18 cellular contexts compared by ENCODE assay signal in the genomic region with DNA sequence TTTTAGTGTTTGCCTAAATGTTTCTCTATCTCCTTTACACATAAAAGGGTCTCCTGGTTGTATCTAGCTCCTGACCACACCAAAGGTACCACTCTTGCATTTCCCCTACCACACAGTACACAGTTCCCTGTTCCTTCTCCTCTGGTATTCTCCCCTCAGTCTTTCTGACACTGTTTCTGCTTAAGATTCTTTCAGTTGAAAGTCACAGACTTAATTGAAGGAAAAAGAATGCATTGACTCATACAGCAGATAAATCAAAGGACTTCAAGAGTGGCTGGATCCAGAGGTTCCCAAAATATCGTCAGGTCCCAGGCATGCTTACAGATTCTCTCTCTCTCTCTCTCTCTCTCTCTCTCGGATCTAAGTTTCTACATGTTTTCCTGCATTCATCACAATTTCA.
DNase-seq lines count a peak whose midpoint lies in the region; ATAC-seq and TF ChIP-seq lines count a peak whose summit lies in the region.
"Had no signal": no experiment of that assay in that cellular context is flagged by ENCODE, and none has a peak within 500 bp of the region (broad histone marks: within the 10 kb centered on the region; RNA-seq: fewer than 3 reads in every experiment).

No MANE protein-coding gene starts in this region.

- H3K27ac ChIP-seq in HEK293 (ENCODE audit: extremely low read depth, low read depth, low read length), result no peak overlapping the region
- H3K27ac ChIP-seq in brain microvascular endothelial cell, result no peak overlapping the region
- H3K27ac ChIP-seq: thoracic aorta had no signal

- TF ChIP-seq CTCF in HEK293 (tag by site-specific recombination; IDR thresholded peaks at IDR 0.05), result no peak
- TF ChIP-seq CTCF in brain microvascular endothelial cell (IDR thresholded peaks at IDR 0.05; ENCODE audit: low read depth, low read length, missing control alignments), result no peak

- ATAC-seq in HG02973 (IDR thresholded peaks at IDR 0.05; ENCODE audit: unreplicated experiment), result no peak
- ATAC-seq: T-cell had no signal

- in situ Hi-C loops in brain microvascular endothelial cell (cut with HindIII; ENCODE audit: low pct_ligation_motif_present, low sequenced_read_pairs), result no loop called here

- H3K9me3 ChIP-seq in HEK293 (ENCODE audit: control insufficient read depth, insufficient read depth, low read depth, low read length), result no peaks in the 10 kb centered on the region
- H3K9me3 ChIP-seq: thoracic aorta had no signal

- H3K4me1 ChIP-seq in HEK293 (ENCODE audit: control insufficient read depth, insufficient read depth, low read length), result peaks cover under 1% of the 10 kb centered on the region; the same call in 1 of the 2 replicates

- no peak overlapping the region for H3K4me3 ChIP-seq in HEK293 (ENCODE audit: low read depth, low read length)
- no peak overlapping the region for H3K4me3 ChIP-seq in brain microvascular endothelial cell (ENCODE audit: low read depth, low read length)
- H3K4me3 ChIP-seq: thoracic aorta had no signal

- POLR2A ChIA-PET in HEK293 (lab: Yijun Ruan, JAX), result no interaction called here

- CTCF ChIA-PET in HEK293 (lab: Yijun Ruan, JAX), result no interaction called here

- DNase-seq in AG08396 (ENCODE audit: low spot score), result peak; percentile 17
- peak; percentile 4 for DNase-seq in brain microvascular endothelial cell
- peak; percentile 43 for DNase-seq in iris pigment epithelial cell (ENCODE audit: low read depth)
- no peak for DNase-seq in activated CD4-positive, alpha-beta T cell treated with anti-CD3 and anti-CD28 coated beads, Interleukin-2, amount 50 U/mL, for 4 hours
- DNase-seq in UCSD-AML1 (lab: John Stamatoyannopoulos, UW; ENCODE audit: unreplicated experiment), result no peak
- no peak for DNase-seq in GDM1 (lab: John Stamatoyannopoulos, UW)
- DNase-seq: ACHN; activated gamma-delta T cell treated with Interleukin-2 at 50 U/mL for 16 hours; amygdala; CD8-positive, alpha-beta memory T cell; H7; NCI-H774; SHP77; stimulated activated CD4-positive, alpha-beta T cell treated with anti-CD3 and anti-CD28 coated beads, Interleukin-15, amount 100 ng/mL, for 24 hours; T-cell had no signal

- H3K27me3 ChIP-seq in brain microvascular endothelial cell (replicated peaks), result no peaks in the 10 kb centered on the region

- H3K36me3 ChIP-seq in HEK293 (ENCODE audit: control insufficient read depth in 2 of 2, insufficient read depth in 1 of 2, low read length in 2 of 2), result no peaks in the 10 kb centered on the region
- H3K36me3 ChIP-seq in brain microvascular endothelial cell (replicated peaks), result no peaks in the 10 kb centered on the region

TF ChIP-seq in HEK293, 187 proteins besides CTCF, POLR2A, EP300 and RAD21:
- TF ChIP-seq ZNF596 (tag by site-specific recombination; IDR thresholded peaks at IDR 0.05) (peak; percentile 77), ZNF19 (tag by site-specific recombination; IDR thresholded peaks at IDR 0.05; ENCODE audit: low read depth) (no peak)

Comparison
In these comparisons a context has a peak if more than half of its experiments do, and no peak if none do; other contexts are left out.
1. DNase-seq: peak in AG08396 (single experiment), brain microvascular endothelial cell (single experiment) and iris pigment epithelial cell (single experiment); none in activated CD4-positive, alpha-beta T cell treated with anti-CD3 and anti-CD28 coated beads, Interleukin-2, amount 50 U/mL, for 4 hours (0 of 2), UCSD-AML1 (single experiment) and GDM1 (single experiment).